Comparison of ENCODE assay signal across 24 cellular contexts in genomic region chr1:226027861-226028260, GRCh38. TPM values are rescaled to one million over a fixed set of nuclear protein-coding genes. Genes with fewer than 3 reads are reported as not detected.
DNase-seq lines count a peak whose midpoint lies in the region; ATAC-seq and TF ChIP-seq lines count a peak whose summit lies in the region.
"Had no signal": no experiment of that assay in that cellular context is flagged by ENCODE, and none has a peak within 500 bp of the region (broad histone marks: within the 10 kb centered on the region; RNA-seq: fewer than 3 reads in every experiment).

No MANE protein-coding gene starts in this region.

- H3K27me3 ChIP-seq in Loucy (ENCODE audit: insufficient read depth, low read length, poor library complexity, severe bottlenecking) (no peaks in the 10 kb centered on the region), esophagus (ENCODE audit: control insufficient read depth in 1 of 2, insufficient read depth in 2 of 2, low read length in 2 of 2) (no peaks in the 10 kb centered on the region), right cardiac atrium (ENCODE audit: control insufficient read depth, insufficient read depth) (no peaks in the 10 kb centered on the region)
- H3K27me3 ChIP-seq: ascending aorta, heart left ventricle, left lung, sigmoid colon had no signal

- WGBS in esophagus, 2 donors = 68 to 78% methylated on average over 5 of the region's 5 CpGs
- WGBS in right cardiac atrium = 94% methylated on average over 5 of the region's 5 CpGs

- no peak for ATAC-seq in HG03460 (IDR thresholded peaks at IDR 0.05; ENCODE audit: unreplicated experiment)
- no peak for ATAC-seq in right cardiac atrium
- ATAC-seq: activated T-cell treated with anti-CD3 and anti-CD28 coated beads, Interleukin-2, amount 50 U/mL, for 72 hours; HCT116; heart left ventricle; left lung; T-helper 17 cell had no signal

- H3K36me3 ChIP-seq in Loucy (ENCODE audit: insufficient read depth, low read length) (no peaks in the 10 kb centered on the region), esophagus (ENCODE audit: control insufficient read depth in 2 of 2, insufficient read depth in 2 of 2, low read length in 1 of 2) (no peaks in the 10 kb centered on the region)
- H3K36me3 ChIP-seq: ascending aorta, heart left ventricle, left lung, sigmoid colon had no signal

- no peaks in the 10 kb centered on the region for H3K9me2 ChIP-seq in Loucy (replicated peaks; ENCODE audit: low read depth, low read length)

- no peaks in the 10 kb centered on the region for H3K79me2 ChIP-seq in Loucy (ENCODE audit: insufficient read depth, low read length)

- H3K4me3 Mint-ChIP-seq in CD14-positive monocyte = no peak overlapping the region
- no peak overlapping the region for H3K4me3 Mint-ChIP-seq in nephron progenitor cell
- H3K4me3 Mint-ChIP-seq: activated CD4-positive, alpha-beta T cell treated with anti-CD3 and anti-CD28 coated beads, Interleukin-2, amount 10 ng/mL, durations not matched to agents 24 days and 14 days; activated naive CD4-positive, alpha-beta T cell treated with anti-CD3 and anti-CD28 coated beads, Interleukin-2, amount 50 U/mL, for 24 hours; activated T-cell treated with anti-CD3 and anti-CD28 coated beads, Interleukin-2, amount 50 U/mL, for 72 hours; CD4-positive, CD25-positive, alpha-beta regulatory T cell; nephron; T-helper 17 cell had no signal

- no peaks in the 10 kb centered on the region for H4K20me1 ChIP-seq in Loucy (ENCODE audit: insufficient read depth, low read length, poor library complexity, severe bottlenecking)

- no peak overlapping the region for H3K9ac ChIP-seq in Loucy (ENCODE audit: low read depth, low read length, poor library complexity, severe bottlenecking)

- intact Hi-C loops in CD14-positive monocyte (cut with micrococcal nuclease) (loop anchor here (5.0 kb wide), 1 partner anchor 34 kb away; the partner anchor contains the start of gene H3-3A (in 2 of the 2)), right cardiac atrium (cut with DNase I) (no loop called here)

- H3K9me3 ChIP-seq in Loucy (ENCODE audit: insufficient read depth, low read depth, low read length) = no peaks in the 10 kb centered on the region
- H3K9me3 ChIP-seq in esophagus (ENCODE audit: control insufficient read depth in 2 of 2, insufficient read depth in 1 of 2, low read depth in 1 of 2, low read length in 1 of 2) = no peaks in the 10 kb centered on the region
- no peaks in the 10 kb centered on the region for H3K9me3 ChIP-seq in right cardiac atrium (ENCODE audit: control insufficient read depth, low read length)
- H3K9me3 ChIP-seq: ascending aorta, heart left ventricle, left lung, sigmoid colon had no signal

- H3K27ac ChIP-seq in esophagus (ENCODE audit: low read depth in 2 of 2, low read length in 1 of 2) (peak overlapping the region; percentile 78 to 90), right cardiac atrium (ENCODE audit: low read length) (no peak overlapping the region)
- H3K27ac ChIP-seq: ascending aorta, sigmoid colon, SK-N-MC had no signal

- no peak for DNase-seq in CD14-positive monocyte (ENCODE audit: low spot score)
- no peak for DNase-seq in nephron progenitor cell
- DNase-seq in right cardiac atrium = no peak
- no peak for DNase-seq in erythroblast (lab: John Stamatoyannopoulos, UW)
- no peak for DNase-seq in NCI-H526 treated with DMSO at 0.1 percent for 48 hours (lab: John Stamatoyannopoulos, UW)
- DNase-seq: activated CD4-positive, alpha-beta T cell treated with anti-CD3 and anti-CD28 coated beads, Interleukin-2, amount 10 ng/mL, durations not matched to agents 24 days and 14 days; activated T-cell treated with anti-CD3 and anti-CD28 coated beads, Interleukin-2, amount 50 U/mL, for 72 hours; CD4-positive, CD25-positive, alpha-beta regulatory T cell; DMS153; heart left ventricle; left lung; NCI-H187 treated with DMSO at 0.1 percent for 48 hours; NCI-H510A; posterior cingulate gyrus; sigmoid colon; T-helper 17 cell had no signal

- H3K4me1 ChIP-seq in Loucy (ENCODE audit: insufficient read depth, low read length, poor library complexity, severe bottlenecking) (no peaks in the 10 kb centered on the region), esophagus (ENCODE audit: control insufficient read depth in 2 of 2, insufficient read depth in 2 of 2, low read length in 1 of 2) (peaks cover 0 to 5% of the 10 kb centered on the region in 2 donors), right cardiac atrium (ENCODE audit: control insufficient read depth, insufficient read depth, low read length) (no peaks in the 10 kb centered on the region)
- H3K4me1 ChIP-seq: ascending aorta, sigmoid colon had no signal

- no peak for TF ChIP-seq CTCF in CD14-positive monocyte (IDR thresholded peaks at IDR 0.05)
- TF ChIP-seq CTCF in Loucy (conservative IDR thresholded peaks at IDR 0.05; ENCODE audit: low read length) = no peak
- no peak for TF ChIP-seq CTCF in nephron progenitor cell (IDR thresholded peaks at IDR 0.05)

- peak overlapping the region; percentile 93 to 96 (median 95) for H3K27ac Mint-ChIP-seq in CD14-positive monocyte
- peak overlapping the region; percentile 88 for H3K27ac Mint-ChIP-seq in nephron progenitor cell
- H3K27ac Mint-ChIP-seq: activated CD4-positive, alpha-beta T cell treated with anti-CD3 and anti-CD28 coated beads, Interleukin-2, amount 10 ng/mL, durations not matched to agents 24 days and 14 days; activated naive CD4-positive, alpha-beta T cell treated with anti-CD3 and anti-CD28 coated beads, Interleukin-2, amount 50 U/mL, for 24 hours; activated T-cell treated with anti-CD3 and anti-CD28 coated beads, Interleukin-2, amount 50 U/mL, for 72 hours; nephron; T-helper 17 cell had no signal

- peaks cover 0 to 5% (median 2%) of the 10 kb centered on the region in 3 donors for H3K27me3 Mint-ChIP-seq in CD14-positive monocyte (ENCODE audit: low read depth in 3 of 3)
- H3K27me3 Mint-ChIP-seq in nephron progenitor cell (ENCODE audit: low read depth, poor library complexity) = peaks cover 5% of the 10 kb centered on the region
- H3K27me3 Mint-ChIP-seq: activated naive CD4-positive, alpha-beta T cell treated with anti-CD3 and anti-CD28 coated beads, Interleukin-2, amount 50 U/mL, for 24 hours had no signal

- H3K36me3 Mint-ChIP-seq in CD14-positive monocyte = peaks cover 0 to 4% of the 10 kb centered on the region in 2 donors
- H3K36me3 Mint-ChIP-seq in nephron progenitor cell (ENCODE audit: low read depth) = no peaks in the 10 kb centered on the region
- H3K36me3 Mint-ChIP-seq: activated naive CD4-positive, alpha-beta T cell treated with anti-CD3 and anti-CD28 coated beads, Interleukin-2, amount 50 U/mL, for 24 hours; CD4-positive, CD25-positive, alpha-beta regulatory T cell had no signal

- no peaks in the 10 kb centered on the region for H3F3A ChIP-seq in Loucy (ENCODE audit: low read depth)

- H2AFZ ChIP-seq in Loucy (ENCODE audit: low read length) = 0 out of 2 replicates have a peak overlapping the region, but pooled peaks have one; percentile 48

- H3K4me1 Mint-ChIP-seq in CD14-positive monocyte (peaks cover 55% of the 10 kb centered on the region), nephron progenitor cell (peaks cover 23% of the 10 kb centered on the region)
- H3K4me1 Mint-ChIP-seq: activated naive CD4-positive, alpha-beta T cell treated with anti-CD3 and anti-CD28 coated beads, Interleukin-2, amount 50 U/mL, for 24 hours; CD4-positive, CD25-positive, alpha-beta regulatory T cell; T-helper 17 cell had no signal

- TF ChIP-seq POLR2A in erythroblast (IDR thresholded peaks at IDR 0.05; ENCODE audit: low read length) = no peak

- H3K4me3 ChIP-seq in Loucy (ENCODE audit: low read length, poor library complexity, severe bottlenecking) (no peak overlapping the region), esophagus (ENCODE audit: low read depth in 1 of 2, low read length in 2 of 2) (no peak overlapping the region), right cardiac atrium (ENCODE audit: low read length) (no peak overlapping the region)
- H3K4me3 ChIP-seq: ascending aorta, heart left ventricle, left lung, sigmoid colon, SK-N-MC had no signal

- H3K9me3 Mint-ChIP-seq in CD14-positive monocyte = peaks cover 0 to 7% (median 0%) of the 10 kb centered on the region in 7 donors
- no peaks in the 10 kb centered on the region for H3K9me3 Mint-ChIP-seq in nephron progenitor cell
- H3K9me3 Mint-ChIP-seq: activated CD4-positive, alpha-beta T cell treated with anti-CD3 and anti-CD28 coated beads, Interleukin-2, amount 10 ng/mL, durations not matched to agents 24 days and 14 days; activated naive CD4-positive, alpha-beta T cell treated with anti-CD3 and anti-CD28 coated beads, Interleukin-2, amount 50 U/mL, for 24 hours; activated T-cell treated with anti-CD3 and anti-CD28 coated beads, Interleukin-2, amount 50 U/mL, for 72 hours; nephron had no signal

- H3K4me2 ChIP-seq in Loucy (ENCODE audit: low read depth, low read length, poor library complexity, severe bottlenecking) = no peak overlapping the region

RNA-seq across cellular contexts. Expression of gene SDE2, which starts 28.7 kb away (rescaled TPM):
- polyA plus RNA-seq in CD14-positive monocyte = 1 to 10 TPM; 6.8 to 8.4 TPM
- 1 to 10 TPM; 3.3 to 6.1 TPM for polyA plus RNA-seq in esophagus
- 10 to 100 TPM; 12.2 to 18.3 (median 12.7) TPM for total RNA-seq in right cardiac atrium
- polyA plus RNA-seq in right cardiac atrium = 9.4 TPM

RNA-seq across cellular contexts. Expression of gene H3-3A, which starts 34.7 kb away (rescaled TPM):
- polyA plus RNA-seq in CD14-positive monocyte (1,000 to 10,000 TPM; 1,812 to 1,826 TPM), esophagus (1,000 to 10,000 TPM in 1 of 2 donors, 100 to 1,000 TPM in 1; 679 to 1,046 TPM), right cardiac atrium (557 TPM)
- total RNA-seq in right cardiac atrium = 100 to 1,000 TPM; 304 to 344 (median 328) TPM

Comparison
In these comparisons a context has a peak if more than half of its experiments do, and no peak if none do; other contexts are left out.
1. intact Hi-C loops: an anchor here in CD14-positive monocyte (5.0 kb wide); none called in right cardiac atrium.